Comparison of ENCODE assay signal across 8 cellular contexts in genomic region chr16:54817432-54817831, GRCh38.
DNase-seq lines count a peak whose midpoint lies in the region; ATAC-seq and TF ChIP-seq lines count a peak whose summit lies in the region.

No MANE protein-coding gene starts in this region.

- peaks cover 2% of the 10 kb centered on the region for H3K27me3 ChIP-seq in BJ (ENCODE audit: control insufficient read depth, insufficient read depth, low read length)

- no peak overlapping the region for H3K27ac Mint-ChIP-seq in activated CD8-positive, alpha-beta T cell treated with anti-CD3 and anti-CD28 coated beads for 36 hours

- H3K36me3 Mint-ChIP-seq in activated CD8-positive, alpha-beta T cell treated with anti-CD3 and anti-CD28 coated beads for 36 hours (ENCODE audit: low read depth) = no peaks in the 10 kb centered on the region

- peak; percentile 17; the same call in 1 of the 2 replicates for TF ChIP-seq CTCF in BJ (IDR thresholded peaks at IDR 0.05; ENCODE audit: insufficient read depth, low read depth, low read length)
- TF ChIP-seq CTCF in activated CD8-positive, alpha-beta T cell treated with anti-CD3 and anti-CD28 coated beads for 36 hours (IDR thresholded peaks at IDR 0.05) = no peak

- CTCF ChIA-PET in BJ (lab: Yijun Ruan, JAX) = interaction anchor here (0.6 kb wide), 1 partner anchor 635 kb away, joined by 4 read pairs; no protein-coding TSS in a partner anchor
- CTCF ChIA-PET in activated CD8-positive, alpha-beta T cell treated with anti-CD3 and anti-CD28 coated beads for 36 hours (lab: Charles Lee) = no interaction called here

- DNase-seq in BJ (ENCODE audit: low read depth) (no peak), HS-5 (ENCODE audit: low read depth) (peak; percentile 6), SW480 (ENCODE audit: low spot score) (peak; percentile 18), left lobe of liver (ENCODE audit: low spot score) (no peak), putamen (ENCODE audit: low spot score) (no peak)
- DNase-seq in stimulated activated naive CD4-positive, alpha-beta T cell (lab: John Stamatoyannopoulos, UW) = no peak
- no peak for DNase-seq in activated CD4-positive, alpha-beta T cell treated with anti-CD3 and anti-CD28 coated beads, Interleukin-2, amount 50 U/mL, for 48 hours
- no peak for DNase-seq in activated CD8-positive, alpha-beta T cell treated with anti-CD3 and anti-CD28 coated beads for 36 hours

- no peak overlapping the region for H3K4me3 Mint-ChIP-seq in activated CD8-positive, alpha-beta T cell treated with anti-CD3 and anti-CD28 coated beads for 36 hours

- peak; percentile 66 for ATAC-seq in left lobe of liver
- no peak for ATAC-seq in activated CD8-positive, alpha-beta T cell treated with anti-CD3 and anti-CD28 coated beads for 36 hours

- no peak overlapping the region for H3K4me3 ChIP-seq in BJ (ENCODE audit: low read depth, low read length)

- H3K36me3 ChIP-seq in BJ (ENCODE audit: control insufficient read depth, insufficient read depth, low read length) = no peaks in the 10 kb centered on the region

- POLR2A ChIA-PET in BJ (lab: Charles Lee) = no interaction called here
- POLR2A ChIA-PET in activated CD8-positive, alpha-beta T cell treated with anti-CD3 and anti-CD28 coated beads for 36 hours (lab: Charles Lee) = no interaction called here

- peaks cover 3% of the 10 kb centered on the region for H3K9me3 Mint-ChIP-seq in activated CD8-positive, alpha-beta T cell treated with anti-CD3 and anti-CD28 coated beads for 36 hours

- peaks cover 12% of the 10 kb centered on the region for H3K27me3 Mint-ChIP-seq in activated CD8-positive, alpha-beta T cell treated with anti-CD3 and anti-CD28 coated beads for 36 hours

- no peaks in the 10 kb centered on the region for H3K4me1 Mint-ChIP-seq in activated CD8-positive, alpha-beta T cell treated with anti-CD3 and anti-CD28 coated beads for 36 hours (ENCODE audit: low read depth)

- intact Hi-C loops in activated CD8-positive, alpha-beta T cell treated with anti-CD3 and anti-CD28 coated beads for 36 hours (cut with micrococcal nuclease) = no loop called here

Comparison
In these comparisons a context has a peak if more than half of its experiments do, and no peak if none do; other contexts are left out.
1. DNase-seq: peak in HS-5 (single experiment) and SW480 (single experiment); none in BJ (single experiment), left lobe of liver (single experiment), stimulated activated naive CD4-positive, alpha-beta T cell (0 of 6), activated CD4-positive, alpha-beta T cell treated with anti-CD3 and anti-CD28 coated beads, Interleukin-2, amount 50 U/mL, for 48 hours (0 of 2), putamen (single experiment) and activated CD8-positive, alpha-beta T cell treated with anti-CD3 and anti-CD28 coated beads for 36 hours (single experiment).